In genomic region chrX:40267334-40268118, GRCh38 we compare ENCODE assay signal across 8 cellular contexts.
DNase-seq lines count a peak whose midpoint lies in the region; ATAC-seq and TF ChIP-seq lines count a peak whose summit lies in the region.

No MANE protein-coding gene starts in this region.

- peak; percentile 33; the same call in 2 of the 3 replicates for ATAC-seq in GM23338
- ATAC-seq in activated CD8-positive, alpha-beta T cell treated with anti-CD3 and anti-CD28 coated beads, Interleukin-2, amount 10 ng/mL, durations not matched to agents 7 days and 5 days, result peak; percentile 22
- ATAC-seq in GM18498 (IDR thresholded peaks at IDR 0.05; ENCODE audit: unreplicated experiment), result no peak
- ATAC-seq in HG03196 (IDR thresholded peaks at IDR 0.05; ENCODE audit: unreplicated experiment), result no peak

- H3K4me1 ChIP-seq in GM23338 (ENCODE audit: insufficient read depth), result no peaks in the 10 kb centered on the region; the same call in 1 of the 2 replicates
- H3K4me1 ChIP-seq in testis, result peaks cover 3% of the 10 kb centered on the region

- H3K27me3 Mint-ChIP-seq in GM23338 (ENCODE audit: insufficient read depth, low read depth, poor library complexity) (peaks cover 8% of the 10 kb centered on the region), immature natural killer cell (ENCODE audit: low read depth in 3 of 3) (peaks cover 0 to 5% (median 4%) of the 10 kb centered on the region in 3 donors)
- no peaks in the 10 kb centered on the region for H3K27me3 Mint-ChIP-seq in activated CD8-positive, alpha-beta T cell treated with anti-CD3 and anti-CD28 coated beads, Interleukin-2, amount 10 ng/mL, durations not matched to agents 7 days and 5 days (ENCODE audit: low read depth)

- H3K9me3 Mint-ChIP-seq in GM23338, result 0 out of 3 replicates have a peak, but pooled peaks cover 3% of the 10 kb centered on the region
- no peaks in the 10 kb centered on the region for H3K9me3 Mint-ChIP-seq in activated CD8-positive, alpha-beta T cell treated with anti-CD3 and anti-CD28 coated beads, Interleukin-2, amount 10 ng/mL, durations not matched to agents 7 days and 5 days (ENCODE audit: insufficient read depth)
- no peaks in the 10 kb centered on the region for H3K9me3 Mint-ChIP-seq in immature natural killer cell

- H3K4me1 Mint-ChIP-seq in GM23338 (peaks cover 13% of the 10 kb centered on the region), immature natural killer cell (peaks cover under 1 to 3% of the 10 kb centered on the region in 2 donors)
- peaks cover 17% of the 10 kb centered on the region for H3K4me1 Mint-ChIP-seq in activated CD8-positive, alpha-beta T cell treated with anti-CD3 and anti-CD28 coated beads, Interleukin-2, amount 10 ng/mL, durations not matched to agents 7 days and 5 days (ENCODE audit: low read depth)

- H3K36me3 ChIP-seq in GM23338 (ENCODE audit: insufficient read depth) (no peaks in the 10 kb centered on the region), testis (ENCODE audit: low read depth, missing control alignments) (no peaks in the 10 kb centered on the region)

- no peak for DNase-seq in AG04449 (ENCODE audit: low read depth, low spot score)
- no peak for DNase-seq in GM23338 (ENCODE audit: low spot score)
- DNase-seq in activated CD8-positive, alpha-beta T cell treated with anti-CD3 and anti-CD28 coated beads, Interleukin-2, amount 10 ng/mL, durations not matched to agents 7 days and 5 days, result no peak
- DNase-seq in immature natural killer cell, result no peak
- no peak for DNase-seq in testis
- no peak for DNase-seq in NCI-H2196 treated with DMSO at 0.1 percent for 48 hours (lab: John Stamatoyannopoulos, UW; ENCODE audit: unreplicated experiment)

- H3K27me3 ChIP-seq in GM23338 (ENCODE audit: insufficient read depth), result peaks cover 14% of the 10 kb centered on the region; the same call in 1 of the 2 replicates
- no peaks in the 10 kb centered on the region for H3K27me3 ChIP-seq in testis

- 0 to 12% methylated on average over 3 to 27 of the region's 29 CpGs for WGBS in testis, 2 donors

- no peak overlapping the region for H2AFZ ChIP-seq in GM23338

- H3F3A ChIP-seq in GM23338 (replicated peaks; ENCODE audit: low read depth), result no peaks in the 10 kb centered on the region

- H3K27ac Mint-ChIP-seq in GM23338 (no peak overlapping the region), immature natural killer cell (no peak overlapping the region)
- no peak overlapping the region for H3K27ac Mint-ChIP-seq in activated CD8-positive, alpha-beta T cell treated with anti-CD3 and anti-CD28 coated beads, Interleukin-2, amount 10 ng/mL, durations not matched to agents 7 days and 5 days

- H3K27ac ChIP-seq in GM23338 (ENCODE audit: low read depth), result no peak overlapping the region
- H3K27ac ChIP-seq in testis, result peak overlapping the region; percentile 24 to 50

- CTCF ChIA-PET in AG04449 (lab: Yijun Ruan, JAX), result interaction anchor here (0.6 to 2.0 kb wide), 5 partner anchors 163 to 536 kb away, joined by 3 to 4 read pairs (median 3); no protein-coding TSS in a partner anchor
- CTCF ChIA-PET in activated CD8-positive, alpha-beta T cell treated with anti-CD3 and anti-CD28 coated beads, Interleukin-2, amount 10 ng/mL, durations not matched to agents 7 days and 5 days (lab: Charles Lee), result interaction anchor here (0.9 to 1.7 kb wide), 3 partner anchors 90 to 170 kb away, joined by 3 to 4 read pairs (median 3); partner anchors contain the start of gene BCOR

- H3K36me3 Mint-ChIP-seq in GM23338 (ENCODE audit: low read depth) (peaks cover 2% of the 10 kb centered on the region; the same call in 1 of the 3 replicates), immature natural killer cell (no peaks in the 10 kb centered on the region)
- no peaks in the 10 kb centered on the region for H3K36me3 Mint-ChIP-seq in activated CD8-positive, alpha-beta T cell treated with anti-CD3 and anti-CD28 coated beads, Interleukin-2, amount 10 ng/mL, durations not matched to agents 7 days and 5 days (ENCODE audit: low read depth)

- H3K4me3 ChIP-seq in AG04449 (ENCODE audit: low read depth, low read length), result peak overlapping the region; percentile 32
- H3K4me3 ChIP-seq in GM23338, result peak overlapping the region; percentile 53
- peak overlapping the region; percentile 31 to 53 for H3K4me3 ChIP-seq in testis

- POLR2A ChIA-PET in AG04449 (lab: Yijun Ruan, JAX), result interaction anchor here (0.7 kb wide), 1 partner anchor 174 kb away, joined by 3 read pairs; no protein-coding TSS in a partner anchor
- POLR2A ChIA-PET in activated CD8-positive, alpha-beta T cell treated with anti-CD3 and anti-CD28 coated beads, Interleukin-2, amount 10 ng/mL, durations not matched to agents 7 days and 5 days (lab: Charles Lee), result interaction anchor here (1.2 kb wide), 1 partner anchor 169 kb away, joined by 4 read pairs; no protein-coding TSS in a partner anchor

- no peaks in the 10 kb centered on the region for H3K79me2 ChIP-seq in GM23338 (replicated peaks; ENCODE audit: insufficient read depth)

- H3K4me3 Mint-ChIP-seq in GM23338 (peak overlapping the region; percentile 63), immature natural killer cell (peak overlapping the region in 4 of 5 donors; percentile 5 to 81 (median 48))
- H3K4me3 Mint-ChIP-seq in activated CD8-positive, alpha-beta T cell treated with anti-CD3 and anti-CD28 coated beads, Interleukin-2, amount 10 ng/mL, durations not matched to agents 7 days and 5 days, result peak overlapping the region; percentile 74

- intact Hi-C loops in testis (cut with DNase I; ENCODE audit: low total_unique reads), result loop anchor here (10.0 kb wide), 1 partner anchor 93 kb away; no protein-coding TSS in a partner anchor

- no peaks in the 10 kb centered on the region for H4K20me1 ChIP-seq in GM23338 (replicated peaks; ENCODE audit: insufficient read depth)

- TF ChIP-seq POLR2A in testis (IDR thresholded peaks at IDR 0.05), result no peak

- peak overlapping the region; percentile 74 for H3K4me2 ChIP-seq in GM23338

- no peaks in the 10 kb centered on the region for H3K9me3 ChIP-seq in testis

- TF ChIP-seq CTCF in AG04449 (IDR thresholded peaks at IDR 0.05; ENCODE audit: insufficient read depth, low read length, missing control alignments) (no peak), GM23338 (conservative IDR thresholded peaks at IDR 0.05; ENCODE audit: low read depth in 2 of 2) (no peak), testis (IDR thresholded peaks at IDR 0.05) (no peak)

- H3K9me2 ChIP-seq in GM23338 (ENCODE audit: insufficient read depth), result no peaks in the 10 kb centered on the region

TF ChIP-seq in GM23338, 12 proteins besides CTCF, POLR2A, EP300 and RAD21:
- TF ChIP-seq EZH2phosphoT487 (IDR thresholded peaks at IDR 0.05; ENCODE audit: unreplicated experiment), result no peak
- no peak for TF ChIP-seq JUNB (IDR thresholded peaks at IDR 0.05; ENCODE audit: unreplicated experiment)
- TF ChIP-seq ZNF114 (CRISPR knock-in tag; IDR thresholded peaks at IDR 0.05), result no peak
- TF ChIP-seq CREB1 (CRISPR knock-in tag; IDR thresholded peaks at IDR 0.05; ENCODE audit: low read depth), result no peak
- no peak for TF ChIP-seq STAT1 (IDR thresholded peaks at IDR 0.05; ENCODE audit: unreplicated experiment)

Comparison
In these comparisons a context has a peak if more than half of its experiments do, and no peak if none do; other contexts are left out.
1. ATAC-seq: peak in GM23338 (single experiment) and activated CD8-positive, alpha-beta T cell treated with anti-CD3 and anti-CD28 coated beads, Interleukin-2, amount 10 ng/mL, durations not matched to agents 7 days and 5 days (single experiment); none in GM18498 (single experiment) and HG03196 (single experiment).
2. Peak in every context shown above with its lines, with median percentiles within 50 percentile points of each other: H3K4me3 ChIP-seq and H3K4me3 Mint-ChIP-seq.